1 cellular context compared by ENCODE assay signal in genomic region chr7:42926204-42926603, GRCh38.
A peak's percentile ranks its signal among the peaks of the same experiment; 100 is the strongest.
TF ChIP-seq lines count a peak whose summit lies in the region.

No MANE protein-coding gene starts in this region.

TF ChIP-seq in K562, 482 proteins besides CTCF, POLR2A, EP300 and RAD21:
- TF ChIP-seq SPI1 (IDR thresholded peaks at IDR 0.05; ENCODE audit: borderline replicate concordance, low read depth, low read length), result peak; percentile 96
- TF ChIP-seq L3MBTL2 (IDR thresholded peaks at IDR 0.05), result no peak
- no peak for TF ChIP-seq ARID4B (CRISPR knock-in tag; IDR thresholded peaks at IDR 0.05)
- TF ChIP-seq RBM39 (optimal IDR thresholded peaks at IDR 0.05; ENCODE audit: low read depth, low read length), result no peak
- TF ChIP-seq ZMIZ1 (IDR thresholded peaks at IDR 0.05; ENCODE audit: low read depth in 2 of 2, low read length in 2 of 2), result no peak
- TF ChIP-seq VEZF1 (CRISPR knock-in tag; IDR thresholded peaks at IDR 0.05), result no peak
- no peak for TF ChIP-seq TBL1XR1 (IDR thresholded peaks at IDR 0.05; ENCODE audit: low read length in 2 of 2)
- no peak for TF ChIP-seq ZNF311 (CRISPR knock-in tag; IDR thresholded peaks at IDR 0.05)
- TF ChIP-seq CEBPB (tag; IDR thresholded peaks at IDR 0.05), result peak; percentile 52
- no peak for TF ChIP-seq KAT2B (IDR thresholded peaks at IDR 0.05; ENCODE audit: low read depth, low read length)
- TF ChIP-seq MGA (IDR thresholded peaks at IDR 0.05), result no peak
- TF ChIP-seq ZNF280A (IDR thresholded peaks at IDR 0.05; ENCODE audit: low read depth, partially characterized antibody), result no peak
- TF ChIP-seq CEBPG (CRISPR knock-in tag; IDR thresholded peaks at IDR 0.05), result no peak
- 0 out of 4 replicates have a peak, but pooled peaks of 1 of the 2 experiments have one; percentile 25 for TF ChIP-seq CEBPG (tag; conservative IDR thresholded peaks at IDR 0.05 in 1 of 2, IDR thresholded peaks at IDR 0.05 in 1 of 2)
